Comparison of ENCODE assay signal across 1 cellular context in genomic region chr19:1608414-1609391, GRCh38.
TF ChIP-seq lines count a peak whose summit lies in the region.

No MANE protein-coding gene starts in this region.

TF ChIP-seq in HepG2, 621 proteins besides CTCF, POLR2A, EP300 and RAD21:
- peak; percentile 85 for TF ChIP-seq ZNF121 (CRISPR knock-in tag; IDR thresholded peaks at IDR 0.05)
- no peak for TF ChIP-seq HNF4A (CRISPR knock-in tag; IDR thresholded peaks at IDR 0.05)
- TF ChIP-seq CC2D1A (CRISPR knock-in tag; IDR thresholded peaks at IDR 0.05): no peak
- peak; percentile 25 for TF ChIP-seq POLR2G (IDR thresholded peaks at IDR 0.05; ENCODE audit: low read depth, low read length)
- peak; percentile 95 for TF ChIP-seq AGO2 (optimal IDR thresholded peaks at IDR 0.05; ENCODE audit: low read depth, low read length)
